Comparison of ENCODE assay signal across 8 cellular contexts in genomic region chr12:75977952-75978671, GRCh38. TPM values are rescaled to one million over a fixed set of nuclear protein-coding genes. Genes with fewer than 3 reads are reported as not detected.
A peak's percentile ranks its signal among the peaks of the same experiment; 100 is the strongest.
DNase-seq lines count a peak whose midpoint lies in the region; ATAC-seq lines count a peak whose summit lies in the region.

No MANE protein-coding gene starts in this region.

- H3K9ac ChIP-seq in muscle layer of colon (ENCODE audit: low read length): no peak overlapping the region

- H3K9me3 ChIP-seq in muscle layer of colon (ENCODE audit: low read length): no peaks in the 10 kb centered on the region

- peak overlapping the region; percentile 19 for H3K27ac ChIP-seq in muscle layer of colon (ENCODE audit: low read depth, low read length)

- ATAC-seq in GM18498 (IDR thresholded peaks at IDR 0.05; ENCODE audit: unreplicated experiment): peak; percentile 94
- ATAC-seq in HG02763 (IDR thresholded peaks at IDR 0.05; ENCODE audit: unreplicated experiment): peak; percentile 93

- CTCF ChIA-PET in activated CD4-positive, alpha-beta memory T cell treated with anti-CD3 and anti-CD28 coated beads, Interleukin-2, amount 10 ng/mL, durations not matched to agents 7 days and 5 days (lab: Charles Lee): interaction anchor here (0.6 to 3.9 kb wide), 4 partner anchors 19 to 493 kb away, joined by 3 to 20 read pairs (median 4); partner anchors contain the start of gene PHLDA1

- peaks cover 7% of the 10 kb centered on the region for H3K36me3 Mint-ChIP-seq in activated CD4-positive, alpha-beta memory T cell treated with anti-CD3 and anti-CD28 coated beads, Interleukin-2, amount 10 ng/mL, durations not matched to agents 7 days and 5 days (ENCODE audit: low read depth)

- H3K27me3 Mint-ChIP-seq in activated CD4-positive, alpha-beta memory T cell treated with anti-CD3 and anti-CD28 coated beads, Interleukin-2, amount 10 ng/mL, durations not matched to agents 7 days and 5 days: no peaks in the 10 kb centered on the region

- POLR2A ChIA-PET in activated CD4-positive, alpha-beta memory T cell treated with anti-CD3 and anti-CD28 coated beads, Interleukin-2, amount 10 ng/mL, durations not matched to agents 7 days and 5 days (lab: Charles Lee): interaction anchor here (1.0 to 5.5 kb wide), 14 partner anchors 14 to 497 kb away, joined by 3 to 127 read pairs (median 11); partner anchors contain the start of genes GLIPR1 and PHLDA1

- DNase-seq in NCI-H2196 treated with DMSO at 0.1 percent for 48 hours (lab: John Stamatoyannopoulos, UW; ENCODE audit: unreplicated experiment) (peak; percentile 68), NCI-H1092 (lab: John Stamatoyannopoulos, UW) (no peak)
- DNase-seq in activated CD4-positive, alpha-beta memory T cell treated with anti-CD3 and anti-CD28 coated beads, Interleukin-2, amount 10 ng/mL, durations not matched to agents 7 days and 5 days: peak; percentile 86
- DNase-seq in effector CD8-positive, alpha-beta T cell (lab: John Stamatoyannopoulos, UW): peak; percentile 10
- peak; percentile 45 for DNase-seq in stimulated activated CD8-positive, alpha-beta memory T cell treated with anti-CD3 and anti-CD28 coated beads, Interleukin-4, amount 100 ng/mL, for 24 hours (ENCODE audit: low read depth)

- peak overlapping the region; percentile 32 for H3K4me3 Mint-ChIP-seq in activated CD4-positive, alpha-beta memory T cell treated with anti-CD3 and anti-CD28 coated beads, Interleukin-2, amount 10 ng/mL, durations not matched to agents 7 days and 5 days

- H3K9me3 Mint-ChIP-seq in activated CD4-positive, alpha-beta memory T cell treated with anti-CD3 and anti-CD28 coated beads, Interleukin-2, amount 10 ng/mL, durations not matched to agents 7 days and 5 days: peaks cover 3% of the 10 kb centered on the region

- H3K27me3 ChIP-seq in muscle layer of colon (ENCODE audit: control insufficient read depth in 1 of 2, insufficient read depth in 2 of 2, low read length in 2 of 2): no peaks in the 10 kb centered on the region

- peaks cover 68% of the 10 kb centered on the region for H3K4me1 Mint-ChIP-seq in activated CD4-positive, alpha-beta memory T cell treated with anti-CD3 and anti-CD28 coated beads, Interleukin-2, amount 10 ng/mL, durations not matched to agents 7 days and 5 days

- H3K4me1 ChIP-seq in muscle layer of colon (ENCODE audit: insufficient read depth, low read length): peaks cover 12% of the 10 kb centered on the region

- no peaks in the 10 kb centered on the region for H3K36me3 ChIP-seq in muscle layer of colon (ENCODE audit: insufficient read depth, low read length)

- H3K4me3 ChIP-seq in muscle layer of colon (ENCODE audit: low read depth in 1 of 2, low read length in 2 of 2): no peak overlapping the region

- peak overlapping the region; percentile 92 for H3K27ac Mint-ChIP-seq in activated CD4-positive, alpha-beta memory T cell treated with anti-CD3 and anti-CD28 coated beads, Interleukin-2, amount 10 ng/mL, durations not matched to agents 7 days and 5 days

RNA-seq across cellular contexts. Expression of gene PHLDA1, which starts 53.5 kb away (rescaled TPM):
- total RNA-seq in activated CD4-positive, alpha-beta memory T cell treated with anti-CD3 and anti-CD28 coated beads, Interleukin-2, amount 10 ng/mL, durations not matched to agents 7 days and 5 days: 10 to 100 TPM; 42.8 TPM
